Comparison of ENCODE assay signal across 16 cellular contexts in the genomic region with DNA sequence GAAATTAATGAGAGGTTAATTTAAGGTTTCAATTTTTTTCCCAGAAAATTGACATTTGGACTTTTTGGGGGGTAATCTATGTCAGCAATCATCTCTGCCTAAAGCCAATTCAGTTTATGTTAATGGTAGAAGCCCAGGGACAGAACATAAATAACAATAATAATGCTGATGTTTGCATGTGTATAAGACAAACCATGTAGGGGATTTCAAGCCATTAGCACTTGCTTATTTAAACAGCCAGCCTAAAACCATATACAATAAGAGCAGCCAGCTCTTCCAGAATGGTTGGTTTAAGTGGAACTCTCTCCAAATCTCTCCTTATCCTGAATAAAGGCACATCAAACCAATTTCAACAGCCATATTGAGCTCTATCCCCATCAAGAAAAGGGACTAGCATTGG. TPM values are rescaled to one million over a fixed set of nuclear protein-coding genes. Genes with fewer than 3 reads are reported as not detected.
A peak's percentile ranks its signal among the peaks of the same experiment; 100 is the strongest.
DNase-seq lines count a peak whose midpoint lies in the region; ATAC-seq, FAIRE-seq and TF ChIP-seq lines count a peak whose summit lies in the region.
"Had no signal": no experiment of that assay in that cellular context is flagged by ENCODE, and none has a peak within 500 bp of the region (broad histone marks: within the 10 kb centered on the region; RNA-seq: fewer than 3 reads in every experiment).

No MANE protein-coding gene starts in this region.

- intact Hi-C loops in activated CD8-positive, alpha-beta T cell treated with anti-CD3 and anti-CD28 coated beads for 36 hours (cut with micrococcal nuclease) = no loop called here
- intact Hi-C loops in right cardiac atrium (cut with DNase I) = no loop called here

- H4K91ac ChIP-seq in H9 (ENCODE audit: insufficient read length, low read depth, low read length) = no peak overlapping the region

- POLR2A ChIA-PET in A549 (lab: Yijun Ruan, JAX) = no interaction called here
- POLR2A ChIA-PET in activated CD8-positive, alpha-beta T cell treated with anti-CD3 and anti-CD28 coated beads for 36 hours (lab: Charles Lee) = interaction anchor here (1.0 kb wide), 1 partner anchor 357 kb away, joined by 3 read pairs; no protein-coding TSS in a partner anchor

- H2BK5ac ChIP-seq in H9 (ENCODE audit: insufficient read length, low read length) = no peak overlapping the region

- no peak overlapping the region for H3K9ac ChIP-seq in H9 (ENCODE audit: extremely low read depth, insufficient read length, low read length)

- H3K27ac ChIP-seq in A549 (peak overlapping the region; percentile 48 to 62; a peak in 2 of 6 replicates), H9 (ENCODE audit: insufficient read length, low read depth, low read length) (peak overlapping the region; percentile 56), RWPE2 (ENCODE audit: poor library complexity, severe bottlenecking) (peak overlapping the region; percentile 71), right cardiac atrium (ENCODE audit: low read length) (no peak overlapping the region)

- H3K18ac ChIP-seq in H9 (ENCODE audit: insufficient read length, low read depth, low read length) = no peak overlapping the region

- H3K79me2 ChIP-seq in H9 (ENCODE audit: insufficient read depth, low read length) = no peaks in the 10 kb centered on the region

- no peak for FAIRE-seq in A549 (lab: Jason Lieb, UNC)
- FAIRE-seq in urothelium cell line (lab: Jason Lieb, UNC) = no peak

- no peak overlapping the region for H2BK12ac ChIP-seq in H9 (ENCODE audit: insufficient read length, low read depth, low read length)

- H3K9me3 Mint-ChIP-seq in H9 = no peaks in the 10 kb centered on the region
- no peaks in the 10 kb centered on the region for H3K9me3 Mint-ChIP-seq in activated CD8-positive, alpha-beta T cell treated with anti-CD3 and anti-CD28 coated beads for 36 hours
- H3K9me3 Mint-ChIP-seq: CD14-positive monocyte had no signal

- no peak overlapping the region for H3K56ac ChIP-seq in H9 (ENCODE audit: insufficient read length, low read depth, low read length)

- H3K4me3 ChIP-seq in A549 (no peak overlapping the region), RWPE2 (ENCODE audit: severe bottlenecking) (no peak overlapping the region), right cardiac atrium (ENCODE audit: low read length) (no peak overlapping the region)

- H3K27me3 ChIP-seq in H9 (ENCODE audit: insufficient read depth, low read length) (no peaks in the 10 kb centered on the region), RWPE2 (ENCODE audit: insufficient read depth, poor library complexity, severe bottlenecking) (no peaks in the 10 kb centered on the region), right cardiac atrium (ENCODE audit: control insufficient read depth, insufficient read depth) (no peaks in the 10 kb centered on the region)

- H3K4ac ChIP-seq in H9 (ENCODE audit: low read depth, low read length) = no peak overlapping the region

- peaks cover 62 to 63% of the 10 kb centered on the region in 2 experiments for H3K4me1 Mint-ChIP-seq in H9
- H3K4me1 Mint-ChIP-seq in activated CD8-positive, alpha-beta T cell treated with anti-CD3 and anti-CD28 coated beads for 36 hours (ENCODE audit: low read depth) = peaks cover 29% of the 10 kb centered on the region

- no peaks in the 10 kb centered on the region for H3K9me3 ChIP-seq in A549
- no peaks in the 10 kb centered on the region for H3K9me3 ChIP-seq in H9 (ENCODE audit: control insufficient read depth, low read depth, low read length)
- H3K9me3 ChIP-seq in RWPE2 (ENCODE audit: severe bottlenecking) = no peaks in the 10 kb centered on the region
- H3K9me3 ChIP-seq in right cardiac atrium (ENCODE audit: control insufficient read depth, low read length) = no peaks in the 10 kb centered on the region

- no peak for TF ChIP-seq POLR2A in A549 (IDR thresholded peaks at IDR 0.05; ENCODE audit: low read length)

- no peaks in the 10 kb centered on the region for H3K27me3 Mint-ChIP-seq in H9 (ENCODE audit: low read depth)
- no peaks in the 10 kb centered on the region for H3K27me3 Mint-ChIP-seq in activated CD8-positive, alpha-beta T cell treated with anti-CD3 and anti-CD28 coated beads for 36 hours

- H3K4me3 Mint-ChIP-seq in H9 = peak overlapping the region; percentile 7 to 11; a peak in 3 of 5 replicates
- no peak overlapping the region for H3K4me3 Mint-ChIP-seq in activated CD8-positive, alpha-beta T cell treated with anti-CD3 and anti-CD28 coated beads for 36 hours
- H3K4me3 Mint-ChIP-seq: CD14-positive monocyte had no signal

- H3K14ac ChIP-seq in H9 (ENCODE audit: insufficient read depth, low read length) = no peak overlapping the region

- no peak overlapping the region for H2AK5ac ChIP-seq in H9 (ENCODE audit: insufficient read length, low read length)

- no peaks in the 10 kb centered on the region for H4K20me1 ChIP-seq in H9 (ENCODE audit: control insufficient read depth, insufficient read depth, insufficient read length)

- H3K4me2 ChIP-seq in A549 (no peak overlapping the region; the same call in 2 of the 3 replicates), H9 (ENCODE audit: insufficient read depth, insufficient read length, low read length) (peak overlapping the region; percentile 23)

- ATAC-seq in A549 (no peak), RWPE2 (ENCODE audit: low read depth) (no peak), esophagus mucosa (peak; percentile 11), right cardiac atrium (no peak)
- ATAC-seq in activated CD8-positive, alpha-beta T cell treated with anti-CD3 and anti-CD28 coated beads for 36 hours = no peak

- no peaks in the 10 kb centered on the region for H3K36me3 ChIP-seq in RWPE2 (ENCODE audit: low read depth)

- H3K36me3 Mint-ChIP-seq in H9 (ENCODE audit: insufficient read depth in 1 of 3, low read depth in 3 of 3) = no peaks in the 10 kb centered on the region
- H3K36me3 Mint-ChIP-seq in activated CD8-positive, alpha-beta T cell treated with anti-CD3 and anti-CD28 coated beads for 36 hours (ENCODE audit: low read depth) = no peaks in the 10 kb centered on the region
- H3K36me3 Mint-ChIP-seq: CD14-positive monocyte had no signal

- H3K23me2 ChIP-seq in H9 (ENCODE audit: insufficient read length, low read depth, low read length, poor library complexity, severe bottlenecking) = no peaks in the 10 kb centered on the region

- H2BK120ac ChIP-seq in H9 (ENCODE audit: low read depth, low read length, poor library complexity, severe bottlenecking) = no peak overlapping the region

- H2AFZ ChIP-seq in H9 (ENCODE audit: low read length) = no peak overlapping the region

- H2BK20ac ChIP-seq in H9 (ENCODE audit: low read depth, low read length, poor library complexity, severe bottlenecking) = no peak overlapping the region

- CTCF ChIA-PET in A549 (lab: Yijun Ruan, JAX) = interaction anchor here (1.5 to 1.6 kb wide), 2 partner anchors 82 to 731 kb away, joined by 3 to 7 read pairs; no protein-coding TSS in a partner anchor
- CTCF ChIA-PET in activated CD8-positive, alpha-beta T cell treated with anti-CD3 and anti-CD28 coated beads for 36 hours (lab: Charles Lee) = interaction anchor here (0.9 to 8.0 kb wide), 4 partner anchors 10 to 896 kb away, joined by 3 to 72 read pairs (median 3); no protein-coding TSS in a partner anchor

- TF ChIP-seq CTCF in A549 (IDR thresholded peaks at IDR 0.05) (no peak), H9 (conservative IDR thresholded peaks at IDR 0.05) (no peak), RWPE2 (IDR thresholded peaks at IDR 0.05; ENCODE audit: poor library complexity, severe bottlenecking) (no peak)
- no peak for TF ChIP-seq CTCF in activated CD8-positive, alpha-beta T cell treated with anti-CD3 and anti-CD28 coated beads for 36 hours (IDR thresholded peaks at IDR 0.05)

- TF ChIP-seq EP300 in A549 (IDR thresholded peaks at IDR 0.05) = no peak

- DNase-seq in A549 (ENCODE audit: low read depth in 1 of 2, low spot score in 1 of 2) (no peak), H9 (no peak), RWPE2 (ENCODE audit: low spot score) (no peak), urothelium cell line (ENCODE audit: low spot score) (no peak), right cardiac atrium (no peak)
- no peak for DNase-seq in activated CD8-positive, alpha-beta T cell treated with anti-CD3 and anti-CD28 coated beads for 36 hours
- no peak for DNase-seq in activated effector memory CD4-positive, alpha-beta T cell treated with anti-CD3 and anti-CD28 coated beads, Interleukin-2, amount 50 U/mL, for 16 hours
- DNase-seq: AML-193; COR-L47; MV-4-11; NCI-H1417 treated with DMSO at 0.1 percent for 48 hours; NCI-H2029; NCI-H446 treated with DMSO at 0.1 percent for 48 hours; NK-92 treated with Interleukin-12 subunit alpha and Interleukin-12 subunit beta, amount 100 ng/mL, for 24 hours had no signal

- H4K5ac ChIP-seq in H9 (ENCODE audit: insufficient read length, low read depth, low read length) = no peak overlapping the region

- no peaks in the 10 kb centered on the region for H3K79me1 ChIP-seq in H9 (ENCODE audit: insufficient read depth, low read depth, low read length, poor library complexity, severe bottlenecking)

- H3K23ac ChIP-seq in H9 (ENCODE audit: insufficient read length, low read depth, low read length) = no peak overlapping the region

- no peak overlapping the region for H4K8ac ChIP-seq in H9 (replicated peaks; ENCODE audit: insufficient read length, low read depth, low read length)

- H3K4me1 ChIP-seq in A549 = peaks cover 16% of the 10 kb centered on the region
- peaks cover 7% of the 10 kb centered on the region for H3K4me1 ChIP-seq in H9 (ENCODE audit: insufficient read depth, low read length)
- H3K4me1 ChIP-seq in RWPE2 (ENCODE audit: insufficient read depth, poor library complexity, severe bottlenecking) = peaks cover 15% of the 10 kb centered on the region
- no peaks in the 10 kb centered on the region for H3K4me1 ChIP-seq in right cardiac atrium (ENCODE audit: control insufficient read depth, insufficient read depth, low read length)

- H3T11ph ChIP-seq in H9 (ENCODE audit: low read length) = no peak overlapping the region

- H3K27ac Mint-ChIP-seq in H9 = peak overlapping the region; percentile 47 to 98 (median 96)
- H3K27ac Mint-ChIP-seq in activated CD8-positive, alpha-beta T cell treated with anti-CD3 and anti-CD28 coated beads for 36 hours = no peak overlapping the region
- H3K27ac Mint-ChIP-seq: CD14-positive monocyte had no signal

- TF ChIP-seq RAD21 in A549 (conservative IDR thresholded peaks at IDR 0.05 in 1 of 2, IDR thresholded peaks at IDR 0.05 in 1 of 2) = no peak

- no peak overlapping the region for H2BK15ac ChIP-seq in H9 (ENCODE audit: low read depth, low read length)

TF ChIP-seq in A549, 52 proteins besides CTCF, POLR2A, EP300 and RAD21 (continues in another document):
- TF ChIP-seq SREBF2 (IDR thresholded peaks at IDR 0.05) = no peak
- TF ChIP-seq CBX2 (IDR thresholded peaks at IDR 0.05; ENCODE audit: borderline replicate concordance, low read depth) = no peak
- TF ChIP-seq HOXB5 (CRISPR knock-in tag; IDR thresholded peaks at IDR 0.05) = no peak

RNA-seq across cellular contexts. Expression of a gene that starts 7.0 kb away (rescaled TPM):
- polyA plus RNA-seq in A549 (2011; rRNA removed) (3.6 and 3.9 TPM in 2 replicates), A549 (2017; fragmentation: RNase III; extraction: RNeasy Plus Mini Kit Qiagen cat#74134 plus additional on column Dnase treatment) (2.0 to 2.3 TPM (median 2.2 TPM) in 3 replicates), right cardiac atrium (7.1 TPM)
- 1.1 and 1.6 TPM in 2 replicates for polyA plus RNA-seq in A549 (2012; cell fraction: cytosol; rRNA removed)
- 2.2 and 3.0 TPM in 2 replicates for polyA plus RNA-seq in A549 (2012; cell fraction: nucleus; rRNA removed)
- 10.5 and 11.0 TPM in 2 replicates for polyA minus RNA-seq in A549 (2011; rRNA and poly(A)+ RNA removed)
- total RNA-seq in H9 (2021) (43.5 and 44.6 TPM in 2 replicates), esophagus mucosa (8.0 TPM), right cardiac atrium (10 to 100 TPM; 21.0 to 33.6 (median 24.5) TPM)
- total RNA-seq in activated CD8-positive, alpha-beta T cell treated with anti-CD3 and anti-CD28 coated beads for 36 hours = 10 to 100 TPM; 30.6 to 30.8 TPM
